Comparison of ENCODE assay signal across 17 cellular contexts in the genomic region with DNA sequence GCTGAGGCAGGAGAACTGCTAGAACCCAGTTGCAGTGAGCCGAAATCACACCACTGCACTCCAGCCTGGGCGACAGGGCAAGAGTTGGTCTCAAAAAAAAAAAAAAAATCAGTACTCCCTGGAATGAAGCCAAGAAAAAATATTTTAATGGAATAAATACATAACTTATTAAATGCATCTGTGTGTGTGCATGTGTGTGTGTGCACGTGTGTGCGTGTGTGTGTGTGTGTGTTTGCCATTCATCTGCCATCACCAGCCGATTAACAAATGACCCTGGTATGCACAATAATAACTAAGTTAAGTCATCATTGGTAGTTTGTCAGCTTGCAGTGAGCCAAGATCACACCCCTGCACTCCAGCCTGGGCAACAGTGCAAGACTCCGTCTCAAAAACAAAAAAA. TPM values are rescaled to one million over a fixed set of nuclear protein-coding genes. Genes with fewer than 3 reads are reported as not detected.
DNase-seq lines count a peak whose midpoint lies in the region; ATAC-seq, FAIRE-seq and TF ChIP-seq lines count a peak whose summit lies in the region.
"Had no signal": no experiment of that assay in that cellular context is flagged by ENCODE, and none has a peak within 500 bp of the region (broad histone marks: within the 10 kb centered on the region; RNA-seq: fewer than 3 reads in every experiment).

No MANE protein-coding gene starts in this region.

- no peak for FAIRE-seq in kidney (lab: Jason Lieb, UNC)
- FAIRE-seq: H1 had no signal

- H3K4me1 Mint-ChIP-seq in nephron = peaks cover 35% of the 10 kb centered on the region

- intact Hi-C loops in body of pancreas (cut with DNase I) (no loop called here), sciatic nerve (cut with DNase I) (no loop called here), kidney (cut with DNase I) (no loop called here)

- H3K27me3 ChIP-seq in GM23248 (replicated peaks; ENCODE audit: insufficient read depth) (no peaks in the 10 kb centered on the region), body of pancreas (no peaks in the 10 kb centered on the region), right atrium auricular region (no peaks in the 10 kb centered on the region)
- H3K27me3 ChIP-seq: BLaER1 treated with 17β-estradiol and CSF1 and Interleukin-3, amounts not matched to agents 10 nM and 100 nM had no signal

- no peak overlapping the region for H3K27ac ChIP-seq in GM23248
- peak overlapping the region in 2 of 4 donors; percentile 36 to 40 for H3K27ac ChIP-seq in body of pancreas
- H3K27ac ChIP-seq in right atrium auricular region = no peak overlapping the region
- H3K27ac ChIP-seq in kidney (ENCODE audit: low read depth in 2 of 2, low read length in 2 of 2) = no peak overlapping the region
- H3K27ac ChIP-seq: BLaER1 treated with 17β-estradiol and CSF1 and Interleukin-3, amounts not matched to agents 10 nM and 100 nM had no signal

- in situ Hi-C loops in GM23248 (cut with MboI) (loop anchor here (25.0 kb wide), 1 partner anchor 303 kb away; a partner anchor contains a TSS), ACHN (cut with HindIII; ENCODE audit: low pct_ligation_motif_present, low pct_unique_long_range_greater_than_20kb, low sequenced_read_pairs) (no loop called here)

- no peaks in the 10 kb centered on the region for H4K20me1 ChIP-seq in GM23248 (ENCODE audit: insufficient read depth)
- H4K20me1 ChIP-seq: BLaER1 treated with 17β-estradiol and CSF1 and Interleukin-3, amounts not matched to agents 10 nM and 100 nM had no signal

- no peaks in the 10 kb centered on the region for H3K9me2 ChIP-seq in GM23248 (ENCODE audit: insufficient read depth)

- H3K27ac Mint-ChIP-seq in nephron = peak overlapping the region in 2 of 3 experiments; percentile 63 to 69

- H3K4me3 ChIP-seq in GM23248 (no peak overlapping the region), body of pancreas (no peak overlapping the region), right atrium auricular region (no peak overlapping the region), kidney (ENCODE audit: low read length in 2 of 2) (no peak overlapping the region)
- H3K4me3 ChIP-seq: BLaER1 treated with 17β-estradiol and CSF1 and Interleukin-3, amounts not matched to agents 10 nM and 100 nM had no signal

- no peak for TF ChIP-seq POLR2A in body of pancreas (IDR thresholded peaks at IDR 0.05)

- no peaks in the 10 kb centered on the region for H3K9me3 Mint-ChIP-seq in nephron
- H3K9me3 Mint-ChIP-seq: CD4-positive, CD25-positive, alpha-beta regulatory T cell had no signal

- H2AFZ ChIP-seq in GM23248 = no peak overlapping the region

- H3K9ac ChIP-seq in GM23248 = no peak overlapping the region
- H3K9ac ChIP-seq in kidney (ENCODE audit: low read length in 2 of 2) = no peak overlapping the region
- H3K9ac ChIP-seq: BLaER1 treated with 17β-estradiol and CSF1 and Interleukin-3, amounts not matched to agents 10 nM and 100 nM had no signal

- ATAC-seq in body of pancreas (peak; percentile 59), sciatic nerve (no peak), HG03354 (IDR thresholded peaks at IDR 0.05; ENCODE audit: poor library complexity, severe bottlenecking, unreplicated experiment) (no peak)
- ATAC-seq: HCT116 had no signal

- TF ChIP-seq CTCF in body of pancreas (IDR thresholded peaks at IDR 0.05) (no peak), nephron (IDR thresholded peaks at IDR 0.05; ENCODE audit: unreplicated experiment in 3 of 3) (no peak), right atrium auricular region (IDR thresholded peaks at IDR 0.05) (no peak), kidney (IDR thresholded peaks at IDR 0.05; ENCODE audit: borderline replicate concordance, extremely low read depth, insufficient read depth) (no peak)

- H3K4me1 ChIP-seq in GM23248 (ENCODE audit: insufficient read depth) (no peaks in the 10 kb centered on the region), body of pancreas (peaks cover 24% of the 10 kb centered on the region), right atrium auricular region (peaks cover 0 to 8% of the 10 kb centered on the region in 2 donors), kidney (ENCODE audit: control insufficient read depth in 1 of 2, insufficient read depth in 1 of 2, low read depth in 1 of 2, low read length in 2 of 2) (no peaks in the 10 kb centered on the region)

- H3K9me3 ChIP-seq in GM23248 (ENCODE audit: low read depth) = no peaks in the 10 kb centered on the region
- H3K9me3 ChIP-seq in body of pancreas = no peaks in the 10 kb centered on the region
- no peaks in the 10 kb centered on the region for H3K9me3 ChIP-seq in right atrium auricular region
- no peaks in the 10 kb centered on the region for H3K9me3 ChIP-seq in kidney (ENCODE audit: control insufficient read depth in 1 of 2, low read length in 2 of 2)
- H3K9me3 ChIP-seq: BLaER1 treated with 17β-estradiol and CSF1 and Interleukin-3, amounts not matched to agents 10 nM and 100 nM had no signal

- DNase-seq in GM23248 (peak; percentile 32), body of pancreas (peak in 1 of 4 donors; percentile 42), sciatic nerve (ENCODE audit: low spot score) (peak; percentile 22), ACHN (no peak), right atrium auricular region (ENCODE audit: low spot score) (no peak), kidney (no peak)
- DNase-seq: Calu3; CD4-positive, CD25-positive, alpha-beta regulatory T cell; DMS 273 treated with DMSO at 0.1 percent for 48 hours; KBM-7 had no signal

- no peaks in the 10 kb centered on the region for H3K27me3 Mint-ChIP-seq in nephron (ENCODE audit: low read depth)

- no peak overlapping the region for H3K4me2 ChIP-seq in GM23248 (ENCODE audit: unreplicated experiment)
- H3K4me2 ChIP-seq: BLaER1 treated with 17β-estradiol and CSF1 and Interleukin-3, amounts not matched to agents 10 nM and 100 nM had no signal

- no peaks in the 10 kb centered on the region for H3K36me3 ChIP-seq in GM23248 (ENCODE audit: low read depth)
- no peaks in the 10 kb centered on the region for H3K36me3 ChIP-seq in body of pancreas (replicated peaks in 1 of 2; ENCODE audit: insufficient read depth in 1 of 2, low read depth in 2 of 2)
- no peaks in the 10 kb centered on the region for H3K36me3 ChIP-seq in right atrium auricular region
- no peaks in the 10 kb centered on the region for H3K36me3 ChIP-seq in kidney (ENCODE audit: control insufficient read depth in 1 of 2, insufficient read depth in 2 of 2, low read length in 2 of 2)
- H3K36me3 ChIP-seq: BLaER1 treated with 17β-estradiol and CSF1 and Interleukin-3, amounts not matched to agents 10 nM and 100 nM had no signal

- H3K4me3 Mint-ChIP-seq in nephron = no peak overlapping the region
- H3K4me3 Mint-ChIP-seq: CD4-positive, CD25-positive, alpha-beta regulatory T cell had no signal

- H3K36me3 Mint-ChIP-seq in nephron (ENCODE audit: low read depth) = no peaks in the 10 kb centered on the region
- H3K36me3 Mint-ChIP-seq: CD4-positive, CD25-positive, alpha-beta regulatory T cell had no signal

- no peaks in the 10 kb centered on the region; the same call in 1 of the 2 replicates for H3F3A ChIP-seq in GM23248 (ENCODE audit: insufficient read depth)

- 9 to 12% methylated on average over 6 of the region's 6 CpGs for WGBS in GM23248 (ENCODE audit: low coverage in 1 of 2, low lambda C conversion rate in 2 of 2, missing lambda C conversion rate in 2 of 2), 2 experiments
- WGBS in body of pancreas, 2 donors = 52 to 54% methylated on average over 6 of the region's 6 CpGs

- no peaks in the 10 kb centered on the region for H3K79me2 ChIP-seq in GM23248 (ENCODE audit: insufficient read depth)

RNA-seq across cellular contexts. Expression of a gene that starts 35.0 kb away (rescaled TPM):
- not detected in 2 replicates for total RNA-seq in GM23248 (2014; rRNA removed; shearing (Covaris generic))
- polyA plus RNA-seq in GM23248 (2016; fragmentation: Nextera tagmentation; extraction: Ambion mirVana) (not detected in 2 replicates), kidney (ENCODE audit: insufficient read depth, low read depth, low replicate concordance) (not detected)
- total RNA-seq in body of pancreas (not detected), sciatic nerve (3.5 TPM), right atrium auricular region (not detected), kidney (not detected)
- total RNA-seq: A673; Calu3; CD4-positive, CD25-positive, alpha-beta regulatory T cell; Daoy; H1 had no signal
- polyA plus RNA-seq: CD4-positive, CD25-positive, alpha-beta regulatory T cell; H1 had no signal

RNA-seq across cellular contexts. Expression of a gene that starts 46.6 kb away (rescaled TPM):
- total RNA-seq in GM23248 (2014; rRNA removed; shearing (Covaris generic)) = 0.43 TPM in 1 of 2 replicates, not detected in the other
- polyA plus RNA-seq in GM23248 (2016; fragmentation: Nextera tagmentation; extraction: Ambion mirVana) (0.59 and 1.2 TPM in 2 replicates), kidney (ENCODE audit: insufficient read depth, low read depth, low replicate concordance) (85.6 TPM)
- total RNA-seq in body of pancreas (10 to 100 TPM; 15.3 to 69.5 TPM), sciatic nerve (17.0 TPM), right atrium auricular region (1 to 10 TPM in 1 of 2 donors, under 1 TPM in 1; 0.74 to 7.0 TPM), kidney (62.2 TPM)

Comparison
In these comparisons a context has a peak if more than half of its experiments do, and no peak if none do; other contexts are left out.
1. DNase-seq: peak in GM23248 (single experiment) and sciatic nerve (single experiment); none in ACHN (single experiment), right atrium auricular region (single experiment) and kidney (single experiment).